In the genomic region with DNA sequence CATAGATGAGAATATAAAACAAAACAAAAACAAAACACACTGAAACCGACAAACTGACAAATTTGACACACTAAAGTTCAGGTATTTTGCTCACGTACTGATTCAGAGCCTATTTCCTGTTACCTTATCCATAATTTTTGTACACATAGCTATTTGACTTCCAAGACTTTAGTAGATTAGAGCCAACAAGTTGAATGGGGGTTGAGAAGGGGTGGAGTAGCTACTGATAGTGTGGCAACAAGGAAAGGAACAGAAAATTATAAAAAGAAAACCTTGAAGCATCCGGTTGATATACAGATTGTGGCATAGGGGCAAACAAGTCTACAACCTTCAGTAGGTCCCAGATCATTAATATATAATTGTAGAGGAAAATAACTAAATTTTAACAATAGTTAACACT, we compare ENCODE assay signal across 33 cellular contexts.
"Had no signal": no experiment of that assay in that cellular context is flagged by ENCODE, and none has a peak within 500 bp of the region (broad histone marks: within the 10 kb centered on the region; RNA-seq: fewer than 3 reads in every experiment).

No MANE protein-coding gene starts in this region.

- H3K4me3 ChIP-seq: breast epithelium, esophagus squamous epithelium, gastrocnemius medialis, hepatocyte, skin epidermis, suprapubic skin, tibial artery, upper lobe of right lung had no signal

- FAIRE-seq: keratinocyte had no signal

- H3K27ac ChIP-seq: breast epithelium, esophagus squamous epithelium, gastrocnemius medialis, hepatocyte, suprapubic skin, tibial artery, upper lobe of right lung, WERI-Rb-1 had no signal

- H2AFZ ChIP-seq: hepatocyte had no signal

- H3K9me3 ChIP-seq: breast epithelium, esophagus squamous epithelium, gastrocnemius medialis, suprapubic skin, tibial artery, upper lobe of right lung had no signal

- H3K36me3 Mint-ChIP-seq: natural killer cell treated with Interleukin-12 subunit alpha and Interleukin-12 subunit beta and Interleukin-15 and Interleukin-18, amount 100 ng/mL, for 72 hours had no signal

- H3K9me3 Mint-ChIP-seq: activated CD8-positive, alpha-beta T cell treated with anti-CD3 and anti-CD28 coated beads for 36 hours; activated T-cell treated with anti-CD3 and anti-CD28 coated beads, Interleukin-2, amount 50 U/mL, for 4 hours; activated T-helper 17 cell treated with anti-CD3 and anti-CD28 coated beads, Interleukin-2, amount 50 U/mL, for 72 hours; endodermal cell; natural killer cell treated with Interleukin-12 subunit alpha and Interleukin-12 subunit beta and Interleukin-15 and Interleukin-18, amount 100 ng/mL, for 72 hours; stimulated activated memory B cell treated with anti-CD40 and anti-IgM and Interleukin-4, amounts not matched to agents 10 μg/mL and 1 μg/mL and 100 μg/mL, for 72 hours; T-helper 1 cell treated with Interleukin-12 subunit alpha and Interleukin-12 subunit beta and Interleukin-4 antibody, amounts not matched to agents 30 μg/mL and 1 μg/mL, for 36 hours had no signal

- H3K4me2 ChIP-seq: hepatocyte had no signal

- H3K4me1 ChIP-seq: gastrocnemius medialis had no signal

- ATAC-seq: activated CD8-positive, alpha-beta T cell treated with anti-CD3 and anti-CD28 coated beads for 36 hours; activated T-cell treated with anti-CD3 and anti-CD28 coated beads, Interleukin-2, amount 50 U/mL, for 4 hours; activated T-helper 17 cell treated with anti-CD3 and anti-CD28 coated beads, Interleukin-2, amount 50 U/mL, for 72 hours; gastrocnemius medialis; left cardiac atrium; natural killer cell treated with Interleukin-12 subunit alpha and Interleukin-12 subunit beta and Interleukin-15 and Interleukin-18, amount 100 ng/mL, for 72 hours; sciatic nerve; stimulated activated memory B cell treated with anti-CD40 and anti-IgM and Interleukin-4, amounts not matched to agents 10 μg/mL and 1 μg/mL and 100 μg/mL, for 72 hours; upper lobe of right lung had no signal

- DNase-seq: activated CD4-positive, alpha-beta T cell treated with anti-CD3 and anti-CD28 coated beads, Interleukin-2, amount 10 ng/mL, durations not matched to agents 7 days and 5 days; activated CD4-positive, CD25-positive, alpha-beta regulatory T cell treated with anti-CD3 and anti-CD28 coated beads, Interleukin-2, amount 50 U/mL, for 72 hours; activated CD8-positive, alpha-beta T cell treated with anti-CD3 and anti-CD28 coated beads for 36 hours; activated gamma-delta T cell treated with Interleukin-2 at 50 U/mL for 16 hours; activated naive CD4-positive, alpha-beta T cell treated with anti-CD3 and anti-CD28 coated beads, Interleukin-2, amount 50 U/mL, for 16 hours; activated T-cell treated with anti-CD3 and anti-CD28 coated beads, Interleukin-2, amount 50 U/mL, for 4 hours; amniotic stem cell; central memory CD4-positive, alpha-beta T cell; endodermal cell; esophagus squamous epithelium; gastrocnemius medialis; left cardiac atrium; mammary epithelial cell; midbrain; stimulated activated CD4-positive, alpha-beta T cell treated with anti-CD3 and anti-CD28 coated beads, Interleukin-1b, Interleukin-23, amount 100 ng/mL, for 48 hours; stimulated activated CD4-positive, alpha-beta T cell treated with anti-CD3 and anti-CD28 coated beads, Interleukin-4, amount 100 ng/mL, for 4 hours; stimulated activated CD8-positive, alpha-beta memory T cell treated with anti-CD3 and anti-CD28 coated beads, Interleukin-4, amount 100 ng/mL, for 48 hours; SW 1271; T1000; tibial artery; upper lobe of right lung; WERI-Rb-1 had no signal

- H3K27ac Mint-ChIP-seq: activated CD4-positive, alpha-beta T cell treated with anti-CD3 and anti-CD28 coated beads, Interleukin-2, amount 10 ng/mL, durations not matched to agents 7 days and 5 days; activated CD8-positive, alpha-beta T cell treated with anti-CD3 and anti-CD28 coated beads for 36 hours; activated T-helper 17 cell treated with anti-CD3 and anti-CD28 coated beads, Interleukin-2, amount 50 U/mL, for 72 hours; endodermal cell; natural killer cell treated with Interleukin-12 subunit alpha and Interleukin-12 subunit beta and Interleukin-15 and Interleukin-18, amount 100 ng/mL, for 72 hours; progenitor cell of endocrine pancreas; stimulated activated memory B cell treated with anti-CD40 and anti-IgM and Interleukin-4, amounts not matched to agents 10 μg/mL and 1 μg/mL and 100 μg/mL, for 72 hours; T-helper 1 cell treated with Interleukin-12 subunit alpha and Interleukin-12 subunit beta and Interleukin-4 antibody, amounts not matched to agents 30 μg/mL and 1 μg/mL, for 36 hours had no signal

- H3K79me2 ChIP-seq: hepatocyte had no signal

- H3K4me3 Mint-ChIP-seq: activated CD4-positive, alpha-beta T cell treated with anti-CD3 and anti-CD28 coated beads, Interleukin-2, amount 10 ng/mL, durations not matched to agents 7 days and 5 days; activated CD8-positive, alpha-beta T cell treated with anti-CD3 and anti-CD28 coated beads for 36 hours; activated T-cell treated with anti-CD3 and anti-CD28 coated beads, Interleukin-2, amount 50 U/mL, for 4 hours; activated T-helper 17 cell treated with anti-CD3 and anti-CD28 coated beads, Interleukin-2, amount 50 U/mL, for 72 hours; endodermal cell; natural killer cell treated with Interleukin-12 subunit alpha and Interleukin-12 subunit beta and Interleukin-15 and Interleukin-18, amount 100 ng/mL, for 72 hours; stimulated activated memory B cell treated with anti-CD40 and anti-IgM and Interleukin-4, amounts not matched to agents 10 μg/mL and 1 μg/mL and 100 μg/mL, for 72 hours; T-helper 1 cell treated with Interleukin-12 subunit alpha and Interleukin-12 subunit beta and Interleukin-4 antibody, amounts not matched to agents 30 μg/mL and 1 μg/mL, for 36 hours had no signal

- H3K27me3 ChIP-seq: breast epithelium, esophagus squamous epithelium, gastrocnemius medialis, hepatocyte, suprapubic skin, tibial artery, upper lobe of right lung had no signal

- H3K27me3 Mint-ChIP-seq: activated CD4-positive, alpha-beta T cell treated with anti-CD3 and anti-CD28 coated beads, Interleukin-2, amount 10 ng/mL, durations not matched to agents 7 days and 5 days; activated CD8-positive, alpha-beta T cell treated with anti-CD3 and anti-CD28 coated beads for 36 hours; activated T-helper 17 cell treated with anti-CD3 and anti-CD28 coated beads, Interleukin-2, amount 50 U/mL, for 72 hours; stimulated activated memory B cell treated with anti-CD40 and anti-IgM and Interleukin-4, amounts not matched to agents 10 μg/mL and 1 μg/mL and 100 μg/mL, for 72 hours had no signal

- H3K36me3 ChIP-seq: breast epithelium, esophagus squamous epithelium, gastrocnemius medialis, suprapubic skin, tibial artery, upper lobe of right lung, WERI-Rb-1 had no signal
